Comparison of ENCODE assay signal across 21 cellular contexts in genomic region chr15:56978898-56979662, GRCh38.
A peak's percentile ranks its signal among the peaks of the same experiment; 100 is the strongest.
DNase-seq lines count a peak whose midpoint lies in the region; ATAC-seq, FAIRE-seq and TF ChIP-seq lines count a peak whose summit lies in the region.
"Had no signal": no experiment of that assay in that cellular context is flagged by ENCODE, and none has a peak within 500 bp of the region (broad histone marks: within the 10 kb centered on the region; RNA-seq: fewer than 3 reads in every experiment).

No MANE protein-coding gene starts in this region.

- CTCF ChIA-PET in activated naive CD4-positive, alpha-beta T cell treated with anti-CD3 and anti-CD28 coated beads, Interleukin-2, amount 10 ng/mL, durations not matched to agents 7 days and 5 days (lab: Charles Lee) = no interaction called here

- H3K27ac Mint-ChIP-seq in activated naive CD4-positive, alpha-beta T cell treated with anti-CD3 and anti-CD28 coated beads, Interleukin-2, amount 10 ng/mL, durations not matched to agents 7 days and 5 days = no peak overlapping the region
- H3K27ac Mint-ChIP-seq: activated naive CD4-positive, alpha-beta T cell treated with anti-CD3 and anti-CD28 coated beads, Interleukin-2, amount 50 U/mL, for 24 hours; GM23338; memory B cell had no signal

- H3K9me3 ChIP-seq in osteoblast (ENCODE audit: low read depth, low read length) = no peaks in the 10 kb centered on the region
- H3K9me3 ChIP-seq: BLaER1, right atrium auricular region, testis had no signal

- H3K36me3 Mint-ChIP-seq in activated naive CD4-positive, alpha-beta T cell treated with anti-CD3 and anti-CD28 coated beads, Interleukin-2, amount 10 ng/mL, durations not matched to agents 7 days and 5 days = no peaks in the 10 kb centered on the region

- peaks cover 17% of the 10 kb centered on the region for H3K4me1 ChIP-seq in osteoblast (ENCODE audit: insufficient read depth, low read length)
- H3K4me1 ChIP-seq: testis had no signal

- H4K20me1 ChIP-seq in osteoblast (ENCODE audit: insufficient read depth, low read length) = peaks cover 11% of the 10 kb centered on the region

- H3K27me3 Mint-ChIP-seq in activated naive CD4-positive, alpha-beta T cell treated with anti-CD3 and anti-CD28 coated beads, Interleukin-2, amount 10 ng/mL, durations not matched to agents 7 days and 5 days = no peaks in the 10 kb centered on the region
- H3K27me3 Mint-ChIP-seq: activated naive CD4-positive, alpha-beta T cell treated with anti-CD3 and anti-CD28 coated beads, Interleukin-2, amount 50 U/mL, for 24 hours; memory B cell had no signal

- no peaks in the 10 kb centered on the region for H3K9me3 Mint-ChIP-seq in activated naive CD4-positive, alpha-beta T cell treated with anti-CD3 and anti-CD28 coated beads, Interleukin-2, amount 10 ng/mL, durations not matched to agents 7 days and 5 days
- H3K9me3 Mint-ChIP-seq: activated naive CD4-positive, alpha-beta T cell treated with anti-CD3 and anti-CD28 coated beads, Interleukin-2, amount 50 U/mL, for 24 hours; GM23338; memory B cell had no signal

- TF ChIP-seq CTCF in osteoblast (IDR thresholded peaks at IDR 0.05; ENCODE audit: extremely low read depth, low read depth, low read length) = no peak

- no peak for ATAC-seq in GM21423 (IDR thresholded peaks at IDR 0.05; ENCODE audit: unreplicated experiment)
- ATAC-seq in GM18519 (IDR thresholded peaks at IDR 0.05; ENCODE audit: low FRiP score, unreplicated experiment) = no peak
- ATAC-seq: GM23338 had no signal

- H2AFZ ChIP-seq in osteoblast (ENCODE audit: low read length) = no peak overlapping the region
- H2AFZ ChIP-seq: GM23338 had no signal

- H3K27me3 ChIP-seq in osteoblast (ENCODE audit: insufficient read depth, low read length) = no peaks in the 10 kb centered on the region
- H3K27me3 ChIP-seq: BLaER1, right atrium auricular region, testis had no signal

- H3K4me3 Mint-ChIP-seq in activated naive CD4-positive, alpha-beta T cell treated with anti-CD3 and anti-CD28 coated beads, Interleukin-2, amount 10 ng/mL, durations not matched to agents 7 days and 5 days = no peak overlapping the region
- H3K4me3 Mint-ChIP-seq: activated naive CD4-positive, alpha-beta T cell treated with anti-CD3 and anti-CD28 coated beads, Interleukin-2, amount 50 U/mL, for 24 hours; GM23338; memory B cell had no signal

- no peak overlapping the region for H3K4me3 ChIP-seq in osteoblast (ENCODE audit: insufficient read depth, low read length)
- H3K4me3 ChIP-seq: BLaER1, GM23338, right atrium auricular region, testis had no signal

- DNase-seq in NCI-H774 (lab: John Stamatoyannopoulos, UW) (peak; percentile 16), dedifferentiated amniotic fluid mesenchymal stem cell (ENCODE audit: extremely low spot score) (peak; percentile 42), osteoblast (ENCODE audit: insufficient read length, low spot score, missing footprints) (peak; percentile 4), frontal cortex (ENCODE audit: low spot score in 2 of 2) (no peak)
- DNase-seq in activated naive CD4-positive, alpha-beta T cell treated with anti-CD3 and anti-CD28 coated beads, Interleukin-2, amount 10 ng/mL, durations not matched to agents 7 days and 5 days = no peak
- DNase-seq: activated CD4-positive, alpha-beta T cell treated with anti-CD3 and anti-CD28 coated beads for 4 hours; activated T-cell treated with anti-CD3 and anti-CD28 coated beads for 4 hours; effector CD8-positive, alpha-beta T cell; NCI-H2171 treated with DMSO at 0.1 percent for 48 hours; SIG-M5; stimulated activated CD4-positive, alpha-beta T cell treated with anti-CD3 and anti-CD28 coated beads, Interleukin-4, amount 100 ng/mL, for 24 hours; T-helper 9 cell; testis had no signal

- no peaks in the 10 kb centered on the region for H3K36me3 ChIP-seq in osteoblast (ENCODE audit: insufficient read depth, low read length)
- H3K36me3 ChIP-seq: right atrium auricular region had no signal

- H3K27ac ChIP-seq in osteoblast (ENCODE audit: low read depth, low read length) = peak overlapping the region; percentile 56
- H3K27ac ChIP-seq: BLaER1, right atrium auricular region, testis had no signal

- peak overlapping the region; percentile 4 for H3K4me2 ChIP-seq in osteoblast (ENCODE audit: insufficient read depth, low read length)
- H3K4me2 ChIP-seq: BLaER1, GM23338 had no signal

- FAIRE-seq in G401.6 (lab: Jason Lieb, UNC) = peak; percentile 73
- FAIRE-seq in frontal cortex (lab: Jason Lieb, UNC) = no peak

- peaks cover 93% of the 10 kb centered on the region for H3K79me2 ChIP-seq in osteoblast (ENCODE audit: insufficient read depth, low read length)

- peaks cover 12% of the 10 kb centered on the region for H3K4me1 Mint-ChIP-seq in activated naive CD4-positive, alpha-beta T cell treated with anti-CD3 and anti-CD28 coated beads, Interleukin-2, amount 10 ng/mL, durations not matched to agents 7 days and 5 days

Comparison
In these comparisons a context has a peak if more than half of its experiments do, and no peak if none do; other contexts are left out.
1. DNase-seq: peak in NCI-H774 (single experiment), dedifferentiated amniotic fluid mesenchymal stem cell (single experiment) and osteoblast (single experiment); none in frontal cortex (0 of 2) and activated naive CD4-positive, alpha-beta T cell treated with anti-CD3 and anti-CD28 coated beads, Interleukin-2, amount 10 ng/mL, durations not matched to agents 7 days and 5 days (single experiment).